1 cellular context compared by ENCODE assay signal in genomic region chr11:130220311-130221030, GRCh38.
TF ChIP-seq lines count a peak whose summit lies in the region.

No MANE protein-coding gene starts in this region.

TF ChIP-seq in GM23338, 12 proteins besides CTCF, POLR2A, EP300 and RAD21 (continued from another document):
- TF ChIP-seq REST (IDR thresholded peaks at IDR 0.05; ENCODE audit: unreplicated experiment) (no peak), EZH2 (IDR thresholded peaks at IDR 0.05; ENCODE audit: low read depth, unreplicated experiment) (no peak), ZNF331 (CRISPR knock-in tag; IDR thresholded peaks at IDR 0.05; ENCODE audit: low read depth) (no peak), CREB1 (CRISPR knock-in tag; IDR thresholded peaks at IDR 0.05; ENCODE audit: low read depth) (no peak), ETS1 (IDR thresholded peaks at IDR 0.05) (no peak)
